Comparison of ENCODE assay signal across 24 cellular contexts in the genomic region with DNA sequence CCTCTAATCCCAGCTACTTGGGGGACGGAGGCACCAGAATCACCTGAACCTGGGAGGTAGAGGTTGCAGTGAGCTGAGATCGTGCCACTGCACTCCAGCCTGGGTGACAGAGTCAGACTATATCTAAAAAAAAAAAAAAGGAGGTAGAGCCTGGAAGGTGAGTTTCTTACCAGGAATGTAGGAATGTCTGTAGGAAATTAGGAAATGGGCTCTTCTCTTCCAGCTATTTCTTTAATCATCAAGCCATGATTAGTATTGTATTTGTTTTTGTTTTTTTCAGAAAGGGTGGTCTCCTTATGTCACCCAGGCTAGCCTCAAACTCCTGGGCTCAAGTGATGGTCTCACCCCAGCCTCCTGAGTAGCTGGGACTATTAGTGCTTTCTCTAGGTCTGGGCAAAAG. TPM values are rescaled to one million over a fixed set of nuclear protein-coding genes. Genes with fewer than 3 reads are reported as not detected.
DNase-seq lines count a peak whose midpoint lies in the region; ATAC-seq, FAIRE-seq and TF ChIP-seq lines count a peak whose summit lies in the region.
"Had no signal": no experiment of that assay in that cellular context is flagged by ENCODE, and none has a peak within 500 bp of the region (broad histone marks: within the 10 kb centered on the region; RNA-seq: fewer than 3 reads in every experiment).

No MANE protein-coding gene starts in this region.

- H4K20me1 ChIP-seq in SK-N-SH (ENCODE audit: insufficient read depth) = no peaks in the 10 kb centered on the region
- no peaks in the 10 kb centered on the region for H4K20me1 ChIP-seq in neural progenitor cell (ENCODE audit: low read depth)
- H4K20me1 ChIP-seq: BLaER1 had no signal

- POLR2A ChIA-PET in SK-N-SH (lab: Yijun Ruan, JAX) = no interaction called here

- H3K27me3 ChIP-seq in SK-N-SH (ENCODE audit: insufficient read depth) = no peaks in the 10 kb centered on the region
- H3K27me3 ChIP-seq in RWPE2 (ENCODE audit: insufficient read depth, poor library complexity, severe bottlenecking) = no peaks in the 10 kb centered on the region
- H3K27me3 ChIP-seq in sigmoid colon = no peaks in the 10 kb centered on the region
- H3K27me3 ChIP-seq in neural progenitor cell = no peaks in the 10 kb centered on the region
- H3K27me3 ChIP-seq: BLaER1 had no signal

- H3K4me3 ChIP-seq in SK-N-SH (ENCODE audit: low read depth in 2 of 2, low read length in 1 of 2) (no peak overlapping the region), RWPE2 (ENCODE audit: severe bottlenecking) (no peak overlapping the region), sigmoid colon (no peak overlapping the region), neural progenitor cell (no peak overlapping the region)
- H3K4me3 ChIP-seq: A549, BLaER1 had no signal

- H3K27ac Mint-ChIP-seq in neural progenitor cell = no peak overlapping the region
- H3K27ac Mint-ChIP-seq: CD14-positive monocyte; CD4-positive, alpha-beta memory T cell; IgD-negative memory B cell had no signal

- H3K36me3 Mint-ChIP-seq in neural progenitor cell = no peaks in the 10 kb centered on the region
- H3K36me3 Mint-ChIP-seq: CD14-positive monocyte; CD4-positive, alpha-beta memory T cell had no signal

- H3K9ac ChIP-seq in SK-N-SH = no peak overlapping the region
- no peak overlapping the region for H3K9ac ChIP-seq in neural progenitor cell
- H3K9ac ChIP-seq: BLaER1 had no signal

- intact Hi-C loops in sigmoid colon (cut with DNase I) = no loop called here

- ATAC-seq in SK-N-SH treated with all-trans-retinoic acid at 6 μM for 48 hours (peak; percentile 28; the same call in 1 of the 3 replicates), RWPE2 (ENCODE audit: low read depth) (no peak), GM18868 (IDR thresholded peaks at IDR 0.05; ENCODE audit: unreplicated experiment) (no peak)
- ATAC-seq: A549, HepG2 had no signal

- peaks cover 2% of the 10 kb centered on the region for H3K27me3 Mint-ChIP-seq in neural progenitor cell (ENCODE audit: insufficient read depth, low read depth)

- H3K9me3 Mint-ChIP-seq in neural progenitor cell = peaks cover 3% of the 10 kb centered on the region

- H3K36me3 ChIP-seq in SK-N-SH (replicated peaks in 1 of 2; ENCODE audit: control insufficient read depth in 1 of 2, insufficient read depth in 2 of 2, low read length in 1 of 2) (no peaks in the 10 kb centered on the region), RWPE2 (ENCODE audit: low read depth) (no peaks in the 10 kb centered on the region), sigmoid colon (no peaks in the 10 kb centered on the region), neural progenitor cell (no peaks in the 10 kb centered on the region)
- H3K36me3 ChIP-seq: BLaER1 had no signal

- H2AFZ ChIP-seq in SK-N-SH (ENCODE audit: low read depth) (no peak overlapping the region), neural progenitor cell (replicated peaks) (no peak overlapping the region)

- no peak for DNase-seq in SK-N-SH
- no peak for DNase-seq in RWPE2 (ENCODE audit: low spot score)
- peak; percentile 67 for DNase-seq in kidney tubule cell (ENCODE audit: low spot score)
- no peak for DNase-seq in sigmoid colon
- no peak for DNase-seq in frontal cortex (ENCODE audit: low spot score in 2 of 2)
- no peak for DNase-seq in neural progenitor cell (ENCODE audit: low spot score)
- DNase-seq: CD4-positive, alpha-beta memory T cell; DMS 273 treated with DMSO at 0.1 percent for 48 hours; DMS53; DND-41; EL; GOT3; H7; KBM-7 had no signal

- H3K9me2 ChIP-seq in SK-N-SH = no peaks in the 10 kb centered on the region

- no peaks in the 10 kb centered on the region for H3K9me3 ChIP-seq in SK-N-SH
- H3K9me3 ChIP-seq in RWPE2 (ENCODE audit: severe bottlenecking) = peaks cover 2% of the 10 kb centered on the region
- no peaks in the 10 kb centered on the region for H3K9me3 ChIP-seq in sigmoid colon
- H3K9me3 ChIP-seq in neural progenitor cell (ENCODE audit: low read depth) = no peaks in the 10 kb centered on the region
- H3K9me3 ChIP-seq: A549, BLaER1 had no signal

- H3K4me1 ChIP-seq in SK-N-SH (ENCODE audit: control insufficient read depth in 1 of 2, insufficient read depth in 2 of 2, low read depth in 1 of 2, low read length in 1 of 2) (peaks cover 0 to 14% of the 10 kb centered on the region in 2 experiments; a peak in 2 of 4 replicates), RWPE2 (ENCODE audit: insufficient read depth, poor library complexity, severe bottlenecking) (peaks cover 5% of the 10 kb centered on the region), sigmoid colon (peaks cover 0 to 27% (median 5%) of the 10 kb centered on the region in 4 donors), neural progenitor cell (no peaks in the 10 kb centered on the region)
- H3K4me1 ChIP-seq: A549 had no signal

- H3K4me2 ChIP-seq in SK-N-SH (no peak overlapping the region), neural progenitor cell (no peak overlapping the region)
- H3K4me2 ChIP-seq: A549, BLaER1 had no signal

- no peak for TF ChIP-seq CTCF in SK-N-SH (IDR thresholded peaks at IDR 0.05)
- no peak for TF ChIP-seq CTCF in RWPE2 (IDR thresholded peaks at IDR 0.05; ENCODE audit: poor library complexity, severe bottlenecking)
- no peak for TF ChIP-seq CTCF in sigmoid colon (IDR thresholded peaks at IDR 0.05)
- TF ChIP-seq CTCF in neural progenitor cell (IDR thresholded peaks at IDR 0.05) = no peak

- WGBS in SK-N-SH (ENCODE audit: low lambda C conversion rate) = 85% methylated on average over 2 of the region's 2 CpGs
- 94% methylated on average over 2 of the region's 2 CpGs for WGBS in sigmoid colon, 2 donors

- peak overlapping the region in 1 of 2 experiments; percentile 31; a peak in 3 of 4 replicates for H3K27ac ChIP-seq in SK-N-SH (ENCODE audit: low read depth in 2 of 2, low read length in 1 of 2)
- peak overlapping the region; percentile 3 for H3K27ac ChIP-seq in RWPE2 (ENCODE audit: poor library complexity, severe bottlenecking)
- peak overlapping the region in 3 of 4 donors; percentile 24 to 67 (median 55) for H3K27ac ChIP-seq in sigmoid colon
- no peak overlapping the region for H3K27ac ChIP-seq in neural progenitor cell
- H3K27ac ChIP-seq: 22Rv1, A549, BLaER1 had no signal

- H3K79me2 ChIP-seq in SK-N-SH (ENCODE audit: insufficient read depth) (no peaks in the 10 kb centered on the region), neural progenitor cell (ENCODE audit: low read depth) (no peaks in the 10 kb centered on the region)

- H3F3A ChIP-seq in SK-N-SH (replicated peaks; ENCODE audit: insufficient read depth) = no peaks in the 10 kb centered on the region
- no peaks in the 10 kb centered on the region for H3F3A ChIP-seq in neural progenitor cell (ENCODE audit: low read depth)

- peaks cover 11% of the 10 kb centered on the region for H3K4me1 Mint-ChIP-seq in neural progenitor cell
- H3K4me1 Mint-ChIP-seq: CD14-positive monocyte had no signal

- CTCF ChIA-PET in SK-N-SH (lab: Yijun Ruan, JAX) = interaction anchor here (1.0 kb wide), 1 partner anchor 10 kb away, joined by 3 read pairs; no protein-coding TSS in a partner anchor

- TF ChIP-seq RAD21 in SK-N-SH (IDR thresholded peaks at IDR 0.05; ENCODE audit: low read length) = no peak

- TF ChIP-seq EP300 in SK-N-SH (IDR thresholded peaks at IDR 0.05; ENCODE audit: borderline replicate concordance in 1 of 2, low read depth in 1 of 2, low read length in 1 of 2) (no peak), sigmoid colon (IDR thresholded peaks at IDR 0.05) (no peak)

- FAIRE-seq in frontal cortex (lab: Jason Lieb, UNC) = no peak
- FAIRE-seq: A549, G401.6, GM12891, HepG2 had no signal

- no peak overlapping the region for H3K4me3 Mint-ChIP-seq in neural progenitor cell
- H3K4me3 Mint-ChIP-seq: CD14-positive monocyte; CD4-positive, alpha-beta memory T cell; IgD-negative memory B cell had no signal

- no peak for TF ChIP-seq POLR2A in sigmoid colon (IDR thresholded peaks at IDR 0.05)

TF ChIP-seq in SK-N-SH treated with all-trans-retinoic acid at 6 μM for 48 hours, 23 proteins besides CTCF, POLR2A, EP300 and RAD21 (continues in another document):
- no peak for TF ChIP-seq ESRRG (CRISPR knock-in tag; IDR thresholded peaks at IDR 0.05)
- TF ChIP-seq, protein P1, sequence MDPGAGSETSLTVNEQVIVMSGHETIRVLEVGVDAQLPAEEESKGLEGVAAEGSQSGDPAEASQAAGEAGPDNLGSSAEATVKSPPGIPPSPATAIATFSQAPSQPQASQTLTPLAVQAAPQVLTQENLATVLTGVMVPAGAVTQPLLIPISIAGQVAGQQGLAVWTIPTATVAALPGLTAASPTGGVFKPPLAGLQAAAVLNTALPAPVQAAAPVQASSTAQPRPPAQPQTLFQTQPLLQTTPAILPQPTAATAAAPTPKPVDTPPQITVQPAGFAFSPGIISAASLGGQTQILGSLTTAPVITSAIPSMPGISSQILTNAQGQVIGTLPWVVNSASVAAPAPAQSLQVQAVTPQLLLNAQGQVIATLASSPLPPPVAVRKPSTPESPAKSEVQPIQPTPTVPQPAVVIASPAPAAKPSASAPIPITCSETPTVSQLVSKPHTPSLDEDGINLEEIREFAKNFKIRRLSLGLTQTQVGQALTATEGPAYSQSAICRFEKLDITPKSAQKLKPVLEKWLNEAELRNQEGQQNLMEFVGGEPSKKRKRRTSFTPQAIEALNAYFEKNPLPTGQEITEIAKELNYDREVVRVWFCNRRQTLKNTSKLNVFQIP (CRISPR knock-in tag; IDR thresholded peaks at IDR 0.05; ENCODE audit: borderline replicate concordance, low read depth) = no peak

TF ChIP-seq in SK-N-SH, 30 proteins besides CTCF, POLR2A, EP300 and RAD21 (continues in another document):
- TF ChIP-seq FOXJ3 (CRISPR knock-in tag; IDR thresholded peaks at IDR 0.05) (no peak), TAF1 (IDR thresholded peaks at IDR 0.05; ENCODE audit: borderline replicate concordance, low read depth, low read length) (no peak), CHD2 (IDR thresholded peaks at IDR 0.05; ENCODE audit: low read length, partially characterized antibody) (no peak)
- TF ChIP-seq, protein P2, sequence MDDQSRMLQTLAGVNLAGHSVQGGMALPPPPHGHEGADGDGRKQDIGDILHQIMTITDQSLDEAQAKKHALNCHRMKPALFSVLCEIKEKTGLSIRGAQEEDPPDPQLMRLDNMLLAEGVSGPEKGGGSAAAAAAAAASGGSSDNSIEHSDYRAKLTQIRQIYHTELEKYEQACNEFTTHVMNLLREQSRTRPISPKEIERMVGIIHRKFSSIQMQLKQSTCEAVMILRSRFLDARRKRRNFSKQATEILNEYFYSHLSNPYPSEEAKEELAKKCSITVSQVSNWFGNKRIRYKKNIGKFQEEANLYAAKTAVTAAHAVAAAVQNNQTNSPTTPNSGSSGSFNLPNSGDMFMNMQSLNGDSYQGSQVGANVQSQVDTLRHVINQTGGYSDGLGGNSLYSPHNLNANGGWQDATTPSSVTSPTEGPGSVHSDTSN (IDR thresholded peaks at IDR 0.05) = no peak

RNA-seq across cellular contexts. Expression of a gene that starts 26.3 kb away (rescaled TPM):
- 4.9 and 6.2 TPM in 2 replicates for polyA plus RNA-seq in SK-N-SH (2012; rRNA removed)
- 5.9 and 6.0 TPM in 2 replicates for polyA plus RNA-seq in SK-N-SH (2012; cell fraction: cytosol; rRNA removed)
- 10.6 and 14.3 TPM in 2 replicates for polyA plus RNA-seq in SK-N-SH (2012; cell fraction: nucleus; rRNA removed)
- 1 to 10 TPM; 6.9 to 9.6 (median 8.6) TPM for total RNA-seq in sigmoid colon
- 1 to 10 TPM; 3.2 to 6.0 (median 5.0) TPM for polyA plus RNA-seq in sigmoid colon
- total RNA-seq in frontal cortex = 26.1 TPM
- total RNA-seq in neural progenitor cell (ENCODE audit: low replicate concordance) = 2.5 and 8.1 TPM in 2 replicates
- total RNA-seq: CD4-positive, alpha-beta memory T cell; HepG2 had no signal
- polyA plus RNA-seq: A549; CD14-positive monocyte; CD4-positive, alpha-beta memory T cell; HepG2; IgD-negative memory B cell had no signal
